ENCODE assay signal across 8 cellular contexts in the genomic region with DNA sequence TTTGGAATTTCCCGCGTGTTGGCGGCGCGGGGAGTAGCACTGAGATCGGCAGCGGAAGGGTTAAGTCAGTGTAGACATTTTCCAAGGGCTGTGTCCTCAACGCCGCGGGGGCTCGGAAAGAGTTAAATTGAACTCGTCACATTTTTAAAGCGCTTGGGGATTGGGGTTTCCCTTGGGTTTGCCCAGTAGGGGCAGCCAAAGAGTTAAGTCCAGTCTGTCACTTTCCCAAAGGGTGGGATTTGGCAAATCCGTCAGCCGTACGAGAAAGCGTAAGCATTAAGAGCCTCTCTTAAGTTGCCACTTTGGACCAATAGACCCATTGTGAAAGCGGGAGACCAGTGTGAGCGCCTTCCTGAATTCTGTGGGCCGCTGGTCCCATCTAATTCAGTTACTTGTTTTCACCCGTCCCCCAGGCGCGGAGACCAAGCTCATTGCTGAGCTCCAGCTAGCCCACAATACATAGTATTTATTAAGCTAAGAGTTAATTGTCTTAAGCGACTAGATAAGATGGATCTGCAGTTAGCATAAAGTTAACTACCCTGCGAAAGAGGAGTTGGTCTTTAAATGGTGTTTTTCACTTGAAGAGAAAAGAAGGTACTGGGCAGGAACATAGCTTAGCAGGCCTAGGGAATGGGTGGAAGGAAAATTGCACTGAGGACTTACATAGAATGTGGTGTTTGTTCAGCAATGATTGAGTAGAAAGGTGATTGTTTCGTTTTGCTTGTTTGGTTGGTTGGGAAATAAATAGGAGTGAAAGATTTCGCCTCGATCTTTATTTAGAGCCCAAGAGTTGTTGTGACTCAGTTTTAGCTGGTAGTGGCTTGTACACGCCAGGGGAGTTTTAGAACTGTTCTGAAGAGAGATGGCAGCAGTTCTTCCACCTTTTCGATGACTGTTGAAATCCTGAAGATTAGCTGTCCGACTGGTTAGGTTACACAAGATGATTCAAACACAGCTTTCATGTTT. TPM values are rescaled to one million over a fixed set of nuclear protein-coding genes. Genes with fewer than 3 reads are reported as not detected.
DNase-seq lines count a peak whose midpoint lies in the region; ATAC-seq and TF ChIP-seq lines count a peak whose summit lies in the region.

No MANE protein-coding gene starts in this region.

- H3K27ac ChIP-seq in lung (ENCODE audit: low read depth in 1 of 2, low read length in 1 of 2) (peak overlapping the region; percentile 96 to 100), stomach smooth muscle (ENCODE audit: low read length) (peak overlapping the region; percentile 78)

- peak overlapping the region; percentile 93 to 96 for H3K9ac ChIP-seq in stomach smooth muscle (ENCODE audit: low read length in 2 of 2)

- H3K9me3 Mint-ChIP-seq in Calu3 (ENCODE audit: low read depth, unreplicated experiment) = no peaks in the 10 kb centered on the region
- no peaks in the 10 kb centered on the region for H3K9me3 Mint-ChIP-seq in effector memory CD8-positive, alpha-beta T cell

- TF ChIP-seq CTCF in Calu3 (IDR thresholded peaks at IDR 0.05; ENCODE audit: unreplicated experiment) = no peak
- no peak for TF ChIP-seq CTCF in lung (IDR thresholded peaks at IDR 0.05; ENCODE audit: control extremely low read depth, extremely low read depth)

- peak; percentile 23 for ATAC-seq in GM21447 (IDR thresholded peaks at IDR 0.05; ENCODE audit: unreplicated experiment)
- ATAC-seq in effector memory CD8-positive, alpha-beta T cell (replicated peaks) = peak; percentile 54
- peak; percentile 48 for ATAC-seq in lung (ENCODE audit: insufficient read depth, low FRiP score)

- BruUV-seq in Calu3 (replicated peaks; lab: Mats Ljungman, UMichigan) = TSS peak; percentile 42

- H3K27me3 ChIP-seq in lung (ENCODE audit: control insufficient read depth, insufficient read depth) = no peaks in the 10 kb centered on the region
- no peaks in the 10 kb centered on the region for H3K27me3 ChIP-seq in stomach smooth muscle (ENCODE audit: control insufficient read depth in 1 of 2, insufficient read depth in 2 of 2, low read length in 2 of 2)

- H3K4me3 ChIP-seq in Jurkat, Clone E6-1 (ENCODE audit: low read length) = peak overlapping the region; percentile 93
- peak overlapping the region; percentile 100 for H3K4me3 ChIP-seq in lung
- H3K4me3 ChIP-seq in stomach smooth muscle (ENCODE audit: low read length in 2 of 2) = peak overlapping the region; percentile 95 to 98

- no peaks in the 10 kb centered on the region for H3K27me3 Mint-ChIP-seq in Calu3 (ENCODE audit: unreplicated experiment)
- H3K27me3 Mint-ChIP-seq in effector memory CD8-positive, alpha-beta T cell = no peaks in the 10 kb centered on the region

- peak; percentile 17 for DNase-seq in Calu3
- DNase-seq in Jurkat, Clone E6-1 (ENCODE audit: low read depth, low spot score) = no peak
- DNase-seq in activated CD4-positive, alpha-beta T cell treated with anti-CD3 and anti-CD28 coated beads, Interleukin-2, amount 50 U/mL, for 24 hours (ENCODE audit: low read depth in 1 of 2, low spot score in 1 of 2) = peak; percentile 13 to 16
- DNase-seq in effector memory CD8-positive, alpha-beta T cell = peak; percentile 24 to 41 (median 28)
- peak; percentile 71 for DNase-seq in lung (ENCODE audit: low spot score)
- DNase-seq in NCI-H187 (lab: John Stamatoyannopoulos, UW) = no peak

- intact Hi-C loops in Calu3 (cut with micrococcal nuclease; ENCODE audit: unreplicated experiment) = loop anchor here (2.0 to 5.0 kb wide), 2 partner anchors 64 to 411 kb away; a partner anchor contains a TSS

- WGBS in lung, 2 donors = 3 to 4% methylated on average over 31 of the region's 31 CpGs

- peak overlapping the region; percentile 73 for H3K27ac Mint-ChIP-seq in Calu3 (ENCODE audit: unreplicated experiment)
- H3K27ac Mint-ChIP-seq in effector memory CD8-positive, alpha-beta T cell = peak overlapping the region; percentile 97 to 98

- H3K36me3 ChIP-seq in lung (ENCODE audit: control insufficient read depth in 2 of 2, insufficient read depth in 2 of 2, low read length in 2 of 2) (no peaks in the 10 kb centered on the region), stomach smooth muscle (ENCODE audit: control insufficient read depth in 2 of 2, insufficient read depth in 2 of 2, low read length in 2 of 2) (no peaks in the 10 kb centered on the region)

- CTCF ChIA-PET in Calu3 (lab: Charles Lee) = interaction anchor here (0.6 to 2.1 kb wide), 5 partner anchors 18 to 411 kb away, joined by 3 to 6 read pairs (median 5); no protein-coding TSS in a partner anchor

- H3K4me1 ChIP-seq in lung (ENCODE audit: control insufficient read depth in 2 of 2, insufficient read depth in 2 of 2, low read length in 2 of 2) (peaks cover 8 to 12% of the 10 kb centered on the region in 2 donors), stomach smooth muscle (ENCODE audit: control insufficient read depth, insufficient read depth, low read length) (peaks cover 15% of the 10 kb centered on the region)

- peaks cover 24% of the 10 kb centered on the region for H3K36me3 Mint-ChIP-seq in Calu3 (ENCODE audit: insufficient read depth, unreplicated experiment)
- peaks cover 27% of the 10 kb centered on the region for H3K36me3 Mint-ChIP-seq in effector memory CD8-positive, alpha-beta T cell (ENCODE audit: insufficient read depth)

- H3K4me3 Mint-ChIP-seq in Calu3 (ENCODE audit: low read depth, unreplicated experiment) = peak overlapping the region; percentile 95
- H3K4me3 Mint-ChIP-seq in effector memory CD8-positive, alpha-beta T cell = peak overlapping the region; percentile 84 to 94

- peaks cover 8% of the 10 kb centered on the region for H3K4me1 Mint-ChIP-seq in Calu3 (ENCODE audit: low read depth, unreplicated experiment)
- peaks cover 26 to 43% of the 10 kb centered on the region in 2 donors for H3K4me1 Mint-ChIP-seq in effector memory CD8-positive, alpha-beta T cell (ENCODE audit: low read depth in 2 of 2)

- H3K9me3 ChIP-seq in lung (ENCODE audit: control insufficient read depth in 2 of 2, insufficient read depth in 1 of 2, low read length in 1 of 2) (no peaks in the 10 kb centered on the region), stomach smooth muscle (ENCODE audit: control insufficient read depth in 2 of 2, low read length in 2 of 2) (no peaks in the 10 kb centered on the region)

RNA-seq across cellular contexts. Expression of a gene that starts 0.9 kb away (rescaled TPM):
- total RNA-seq in Calu3 (2022) (44.2 and 47.0 TPM in 2 replicates), lung (100 to 1,000 TPM in 1 of 2 donors, 10 to 100 TPM in 1; 84.2 to 108 TPM)
- polyA plus RNA-seq in Jurkat, Clone E6-1 (2012; ENCODE audit: insufficient read depth, insufficient read length) = 29.9 TPM
- 10 to 100 TPM; 58.9 to 65.4 TPM for polyA plus RNA-seq in lung

Comparison
In these comparisons a context has a peak if more than half of its experiments do, and no peak if none do; other contexts are left out.
1. DNase-seq: peak in Calu3 (single experiment), activated CD4-positive, alpha-beta T cell treated with anti-CD3 and anti-CD28 coated beads, Interleukin-2, amount 50 U/mL, for 24 hours (2 of 2), effector memory CD8-positive, alpha-beta T cell (3 of 3) and lung (single experiment); none in Jurkat, Clone E6-1 (single experiment) and NCI-H187 (0 of 2).
2. Peak in every context shown above with its lines, with median percentiles within 50 percentile points of each other: ATAC-seq and H3K4me3 ChIP-seq.